In genomic region chr3:194587438-194587931, GRCh38 we compare ENCODE assay signal across 14 cellular contexts. TPM values are rescaled to one million over a fixed set of nuclear protein-coding genes. Genes with fewer than 3 reads are reported as not detected.
DNase-seq lines count a peak whose midpoint lies in the region; ATAC-seq and TF ChIP-seq lines count a peak whose summit lies in the region.
"Had no signal": no experiment of that assay in that cellular context is flagged by ENCODE, and none has a peak within 500 bp of the region (broad histone marks: within the 10 kb centered on the region; RNA-seq: fewer than 3 reads in every experiment).

No MANE protein-coding gene starts in this region.

- H3K27ac Mint-ChIP-seq in activated CD4-positive, alpha-beta T cell treated with anti-CD3 and anti-CD28 coated beads for 36 hours: peak overlapping the region; percentile 6
- no peak overlapping the region for H3K27ac Mint-ChIP-seq in endothelial cell (ENCODE audit: unreplicated experiment)
- H3K27ac Mint-ChIP-seq: activated naive CD8-positive, alpha-beta T cell treated with anti-CD3 and anti-CD28 coated beads, Interleukin-2, amount 10 ng/mL, durations not matched to agents 7 days and 5 days; neural progenitor cell had no signal

- H3K27me3 Mint-ChIP-seq in activated CD4-positive, alpha-beta T cell treated with anti-CD3 and anti-CD28 coated beads for 36 hours: no peaks in the 10 kb centered on the region
- H3K27me3 Mint-ChIP-seq in endothelial cell (ENCODE audit: unreplicated experiment): peaks cover 3% of the 10 kb centered on the region
- H3K27me3 Mint-ChIP-seq: activated naive CD8-positive, alpha-beta T cell treated with anti-CD3 and anti-CD28 coated beads, Interleukin-2, amount 10 ng/mL, durations not matched to agents 7 days and 5 days had no signal

- no peak for ATAC-seq in activated CD4-positive, alpha-beta T cell treated with anti-CD3 and anti-CD28 coated beads for 36 hours
- ATAC-seq in upper lobe of left lung (ENCODE audit: low FRiP score in 2 of 2) (peak in 1 of 2 donors; percentile 59), GM18502 (IDR thresholded peaks at IDR 0.05; ENCODE audit: poor library complexity, unreplicated experiment) (no peak)

- peaks cover 5% of the 10 kb centered on the region for H3K9me3 Mint-ChIP-seq in activated CD4-positive, alpha-beta T cell treated with anti-CD3 and anti-CD28 coated beads for 36 hours (ENCODE audit: low read depth)
- H3K9me3 Mint-ChIP-seq in endothelial cell (ENCODE audit: unreplicated experiment): no peaks in the 10 kb centered on the region
- H3K9me3 Mint-ChIP-seq: activated naive CD8-positive, alpha-beta T cell treated with anti-CD3 and anti-CD28 coated beads, Interleukin-2, amount 10 ng/mL, durations not matched to agents 7 days and 5 days; immature natural killer cell; neural progenitor cell had no signal

- H3K36me3 ChIP-seq in muscle layer of duodenum (ENCODE audit: control insufficient read depth in 1 of 2, insufficient read depth in 2 of 2, low read length in 2 of 2) (peaks cover 0 to 19% of the 10 kb centered on the region in 2 donors), upper lobe of left lung (peaks cover 0 to 34% (median 9%) of the 10 kb centered on the region in 4 donors)
- H3K36me3 ChIP-seq: neural progenitor cell had no signal

- H3K9me3 ChIP-seq in muscle layer of duodenum (ENCODE audit: control insufficient read depth in 1 of 2, low read length in 2 of 2) (no peaks in the 10 kb centered on the region), upper lobe of left lung (no peaks in the 10 kb centered on the region)

- intact Hi-C loops in activated CD4-positive, alpha-beta T cell treated with anti-CD3 and anti-CD28 coated beads for 36 hours (cut with DNase I, micrococcal nuclease): no loop called here

- 62 to 74% methylated on average over 14 of the region's 14 CpGs for WGBS in upper lobe of left lung, 2 donors

- POLR2A ChIA-PET in activated CD4-positive, alpha-beta T cell treated with anti-CD3 and anti-CD28 coated beads for 36 hours (lab: Charles Lee): no interaction called here

- peaks cover 25% of the 10 kb centered on the region for H3K4me1 Mint-ChIP-seq in activated CD4-positive, alpha-beta T cell treated with anti-CD3 and anti-CD28 coated beads for 36 hours
- H3K4me1 Mint-ChIP-seq in endothelial cell (ENCODE audit: unreplicated experiment): peaks cover 14% of the 10 kb centered on the region

- TF ChIP-seq POLR2A in upper lobe of left lung (IDR thresholded peaks at IDR 0.05): no peak

- no peak for DNase-seq in activated CD4-positive, alpha-beta T cell treated with anti-CD3 and anti-CD28 coated beads for 36 hours
- no peak for DNase-seq in activated CD4-positive, alpha-beta T cell treated with anti-CD3 and anti-CD28 coated beads for 48 hours
- DNase-seq in epithelial cell of prostate (ENCODE audit: low read depth, low spot score) (no peak), upper lobe of left lung (peak; percentile 61 to 62), endothelial cell (ENCODE audit: low spot score) (no peak), mucosa of gallbladder (ENCODE audit: low spot score) (no peak)
- DNase-seq: activated naive CD8-positive, alpha-beta T cell treated with anti-CD3 and anti-CD28 coated beads, Interleukin-2, amount 10 ng/mL, durations not matched to agents 7 days and 5 days; DMS79; immature natural killer cell; NCI-H345; stimulated activated naive CD4-positive, alpha-beta T cell treated with Interleukin-2 at 50 U/mL for 16 hours had no signal

- H3K4me3 Mint-ChIP-seq in activated CD4-positive, alpha-beta T cell treated with anti-CD3 and anti-CD28 coated beads for 36 hours: no peak overlapping the region
- no peak overlapping the region for H3K4me3 Mint-ChIP-seq in endothelial cell (ENCODE audit: unreplicated experiment)
- H3K4me3 Mint-ChIP-seq: activated naive CD8-positive, alpha-beta T cell treated with anti-CD3 and anti-CD28 coated beads, Interleukin-2, amount 10 ng/mL, durations not matched to agents 7 days and 5 days; immature natural killer cell; neural progenitor cell had no signal

- no peaks in the 10 kb centered on the region for H3K27me3 ChIP-seq in muscle layer of duodenum (ENCODE audit: low read depth, low read length)
- H3K27me3 ChIP-seq in upper lobe of left lung: no peaks in the 10 kb centered on the region
- H3K27me3 ChIP-seq: neural progenitor cell had no signal

- TF ChIP-seq EP300 in upper lobe of left lung (IDR thresholded peaks at IDR 0.05): no peak

- TF ChIP-seq CTCF in upper lobe of left lung (IDR thresholded peaks at IDR 0.05) (no peak), endothelial cell (IDR thresholded peaks at IDR 0.05; ENCODE audit: unreplicated experiment) (no peak)

- peak overlapping the region; percentile 34 for H3K27ac ChIP-seq in epithelial cell of prostate
- peak overlapping the region; percentile 13 for H3K27ac ChIP-seq in muscle layer of duodenum (ENCODE audit: low read length)
- peak overlapping the region in 2 of 4 donors; percentile 32 to 52 for H3K27ac ChIP-seq in upper lobe of left lung
- H3K27ac ChIP-seq: neural progenitor cell had no signal

- H3K4me3 ChIP-seq in muscle layer of duodenum (ENCODE audit: low read depth in 1 of 2, low read length in 2 of 2): no peak overlapping the region
- H3K4me3 ChIP-seq in upper lobe of left lung: no peak overlapping the region
- H3K4me3 ChIP-seq: neural progenitor cell had no signal

- H3K36me3 Mint-ChIP-seq in activated CD4-positive, alpha-beta T cell treated with anti-CD3 and anti-CD28 coated beads for 36 hours (ENCODE audit: low read depth): peaks cover 18% of the 10 kb centered on the region
- H3K36me3 Mint-ChIP-seq in endothelial cell (ENCODE audit: low read depth, unreplicated experiment): peaks cover 28% of the 10 kb centered on the region
- H3K36me3 Mint-ChIP-seq: neural progenitor cell had no signal

- CTCF ChIA-PET in activated CD4-positive, alpha-beta T cell treated with anti-CD3 and anti-CD28 coated beads for 36 hours (lab: Charles Lee): interaction anchor here (0.6 to 5.3 kb wide), 2 partner anchors 116 to 188 kb away, joined by 3 to 34 read pairs; no protein-coding TSS in a partner anchor

- peaks cover 7% of the 10 kb centered on the region in 2 donors for H3K4me1 ChIP-seq in muscle layer of duodenum (ENCODE audit: control insufficient read depth in 1 of 2, insufficient read depth in 2 of 2, low read length in 2 of 2)
- peaks cover 6 to 20% (median 17%) of the 10 kb centered on the region in 4 donors for H3K4me1 ChIP-seq in upper lobe of left lung
- H3K4me1 ChIP-seq: neural progenitor cell had no signal

RNA-seq across cellular contexts. Expression of gene TMEM44, which starts 45.7 kb away (rescaled TPM):
- 1 to 10 TPM; 3.7 to 4.7 TPM for total RNA-seq in activated CD4-positive, alpha-beta T cell treated with anti-CD3 and anti-CD28 coated beads for 36 hours
- total RNA-seq in upper lobe of left lung (10 to 100 TPM; 12.9 to 39.3 (median 22.1) TPM), endothelial cell (ENCODE audit: unreplicated experiment) (51.1 TPM), mucosa of gallbladder (20.2 TPM)

Comparison
In these comparisons a context has a peak if more than half of its experiments do, and no peak if none do; other contexts are left out.
1. DNase-seq: peak in upper lobe of left lung (2 of 2); none in activated CD4-positive, alpha-beta T cell treated with anti-CD3 and anti-CD28 coated beads for 36 hours (single experiment), activated CD4-positive, alpha-beta T cell treated with anti-CD3 and anti-CD28 coated beads for 48 hours (single experiment), epithelial cell of prostate (single experiment), endothelial cell (single experiment) and mucosa of gallbladder (single experiment).